In the genomic region with DNA sequence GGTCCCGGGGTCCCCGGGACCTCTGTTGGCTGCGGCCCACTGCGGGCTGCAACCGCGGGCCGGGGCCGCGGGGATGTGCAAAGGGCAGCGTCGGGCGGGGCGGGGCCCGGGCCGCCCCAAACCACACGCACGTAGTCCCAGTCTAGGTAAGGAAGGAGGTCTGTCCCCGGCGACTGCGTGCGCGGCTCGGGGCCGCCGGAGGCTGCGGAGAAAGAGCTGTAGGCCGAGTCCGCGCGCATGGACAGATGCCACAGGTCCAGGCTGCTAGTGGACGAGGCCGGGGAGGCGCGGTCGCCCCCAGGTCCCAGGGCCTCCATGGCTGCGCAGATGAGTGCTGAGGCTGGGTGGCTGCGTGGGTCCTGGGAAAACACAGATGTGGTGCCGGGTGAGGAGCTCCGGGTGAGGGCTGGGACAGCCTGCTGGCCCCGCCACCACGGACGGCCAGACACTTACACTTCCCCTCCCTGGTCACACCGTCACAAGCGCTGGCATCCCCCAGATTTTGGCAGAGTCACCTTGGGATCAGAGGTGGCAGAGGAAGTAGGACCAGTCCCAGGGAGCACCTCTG, we compare ENCODE assay signal across 1 cellular context.
A peak's percentile ranks its signal among the peaks of the same experiment; 100 is the strongest.
TF ChIP-seq lines count a peak whose summit lies in the region.

No MANE protein-coding gene starts in this region.

TF ChIP-seq in K562, 482 proteins besides CTCF, POLR2A, EP300 and RAD21:
- TF ChIP-seq NBN (IDR thresholded peaks at IDR 0.05; ENCODE audit: low read depth): no peak
- no peak for TF ChIP-seq MBD2 (IDR thresholded peaks at IDR 0.05; ENCODE audit: borderline replicate concordance, low read depth)
- no peak for TF ChIP-seq ZBTB7A (IDR thresholded peaks at IDR 0.05; ENCODE audit: borderline replicate concordance, control insufficient read depth, low read depth, low read length)
- peak; percentile 40 for TF ChIP-seq RBFOX2 (IDR thresholded peaks at IDR 0.05; ENCODE audit: low read depth, low read length)
- TF ChIP-seq POLR2G (IDR thresholded peaks at IDR 0.05; ENCODE audit: low read depth, low read length): peak; percentile 40; the same call in 1 of the 2 replicates
- no peak for TF ChIP-seq NCOA4 (IDR thresholded peaks at IDR 0.05; ENCODE audit: partially characterized antibody)
- no peak for TF ChIP-seq PKNOX1 (IDR thresholded peaks at IDR 0.05)
